ENCODE assay signal across 15 cellular contexts in the genomic region with DNA sequence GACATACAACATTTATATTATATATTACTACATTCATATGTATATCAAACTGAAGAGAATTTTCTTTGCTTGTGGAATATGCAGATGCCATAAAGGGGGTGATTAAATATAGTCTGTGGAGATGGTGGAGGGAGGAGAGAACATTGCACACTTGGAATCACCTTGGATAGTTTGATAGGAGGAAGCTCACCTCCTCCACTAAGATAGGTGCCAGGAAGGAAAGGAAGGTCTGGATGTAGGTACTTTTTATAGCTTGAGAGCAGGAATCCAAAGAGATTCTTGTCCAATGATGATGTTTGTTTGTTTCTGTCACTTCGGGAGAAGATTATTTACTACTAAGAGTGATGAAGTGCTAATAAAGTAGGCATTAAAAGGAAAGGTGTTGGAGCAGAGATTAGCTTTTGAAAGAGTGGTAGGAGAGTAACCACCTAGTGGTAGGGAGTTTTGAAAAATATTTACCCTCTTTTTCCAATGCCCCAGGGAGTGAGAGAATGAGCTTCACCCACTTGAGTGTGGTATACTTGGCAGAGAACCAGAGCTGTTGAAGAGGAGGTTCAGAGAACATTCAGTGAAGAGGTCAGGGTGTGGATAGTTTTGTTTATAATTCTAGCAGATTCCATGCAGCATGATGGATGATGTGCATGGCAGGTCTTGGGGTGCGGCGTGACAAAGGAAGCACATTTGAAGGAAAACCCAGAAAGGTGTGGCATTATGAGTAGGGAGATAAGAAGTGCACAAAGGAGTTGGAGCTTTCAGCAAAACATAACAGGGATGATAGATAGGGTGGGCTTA.
DNase-seq lines count a peak whose midpoint lies in the region; ATAC-seq and TF ChIP-seq lines count a peak whose summit lies in the region.
"Had no signal": no experiment of that assay in that cellular context is flagged by ENCODE, and none has a peak within 500 bp of the region (broad histone marks: within the 10 kb centered on the region; RNA-seq: fewer than 3 reads in every experiment).

No MANE protein-coding gene starts in this region.

- H3K36me3 ChIP-seq in Loucy (ENCODE audit: insufficient read depth, low read length) (no peaks in the 10 kb centered on the region), esophagus muscularis mucosa (no peaks in the 10 kb centered on the region), BE2C (no peaks in the 10 kb centered on the region)
- H3K36me3 ChIP-seq: BLaER1 treated with 17β-estradiol and CSF1 and Interleukin-3, amounts not matched to agents 10 nM and 100 nM had no signal

- no peaks in the 10 kb centered on the region for H3K79me2 ChIP-seq in Loucy (ENCODE audit: insufficient read depth, low read length)

- no peaks in the 10 kb centered on the region for H3K27me3 Mint-ChIP-seq in progenitor cell of endocrine pancreas
- H3K27me3 Mint-ChIP-seq: naive thymus-derived CD4-positive, alpha-beta T cell had no signal

- H4K20me1 ChIP-seq in Loucy (ENCODE audit: insufficient read depth, low read length, poor library complexity, severe bottlenecking) = no peaks in the 10 kb centered on the region
- H4K20me1 ChIP-seq: BLaER1 treated with 17β-estradiol and CSF1 and Interleukin-3, amounts not matched to agents 10 nM and 100 nM had no signal

- H3K27me3 ChIP-seq in Loucy (ENCODE audit: insufficient read depth, low read length, poor library complexity, severe bottlenecking) (no peaks in the 10 kb centered on the region), esophagus muscularis mucosa (no peaks in the 10 kb centered on the region), BE2C (no peaks in the 10 kb centered on the region)
- H3K27me3 ChIP-seq: BLaER1 treated with 17β-estradiol and CSF1 and Interleukin-3, amounts not matched to agents 10 nM and 100 nM had no signal

- peak overlapping the region; percentile 53 for H3K27ac Mint-ChIP-seq in progenitor cell of endocrine pancreas
- H3K27ac Mint-ChIP-seq: naive thymus-derived CD4-positive, alpha-beta T cell had no signal

- no peak overlapping the region for H3K4me3 Mint-ChIP-seq in progenitor cell of endocrine pancreas (ENCODE audit: low read depth)
- H3K4me3 Mint-ChIP-seq: naive thymus-derived CD4-positive, alpha-beta T cell had no signal

- no peaks in the 10 kb centered on the region for H3K4me1 ChIP-seq in Loucy (ENCODE audit: insufficient read depth, low read length, poor library complexity, severe bottlenecking)
- H3K4me1 ChIP-seq in esophagus muscularis mucosa = peaks cover 14 to 45% (median 31%) of the 10 kb centered on the region in 4 donors
- no peaks in the 10 kb centered on the region for H3K4me1 ChIP-seq in BE2C
- H3K4me1 ChIP-seq: BLaER1 treated with 17β-estradiol and CSF1 and Interleukin-3, amounts not matched to agents 10 nM and 100 nM had no signal

- no peak for TF ChIP-seq EP300 in esophagus muscularis mucosa (IDR thresholded peaks at IDR 0.05)

- H3K9ac ChIP-seq in Loucy (ENCODE audit: low read depth, low read length, poor library complexity, severe bottlenecking) = no peak overlapping the region
- H3K9ac ChIP-seq: BLaER1 treated with 17β-estradiol and CSF1 and Interleukin-3, amounts not matched to agents 10 nM and 100 nM; GM23248 had no signal

- no peak for TF ChIP-seq POLR2A in esophagus muscularis mucosa (IDR thresholded peaks at IDR 0.05; ENCODE audit: low read depth)

- 0 out of 2 replicates have a peak overlapping the region, but pooled peaks have one; percentile 19 for H2AFZ ChIP-seq in Loucy (ENCODE audit: low read length)
- H2AFZ ChIP-seq: GM23248 had no signal

- H3K4me2 ChIP-seq in Loucy (ENCODE audit: low read depth, low read length, poor library complexity, severe bottlenecking) = no peak overlapping the region
- H3K4me2 ChIP-seq: BLaER1 treated with 17β-estradiol and CSF1 and Interleukin-3, amounts not matched to agents 10 nM and 100 nM had no signal

- no peak for TF ChIP-seq CTCF in Loucy (conservative IDR thresholded peaks at IDR 0.05; ENCODE audit: low read length)
- no peak for TF ChIP-seq CTCF in esophagus muscularis mucosa (IDR thresholded peaks at IDR 0.05)
- TF ChIP-seq CTCF in progenitor cell of endocrine pancreas (IDR thresholded peaks at IDR 0.05; ENCODE audit: unreplicated experiment) = no peak
- no peak for TF ChIP-seq CTCF in BE2C (IDR thresholded peaks at IDR 0.05; ENCODE audit: low read depth, low read length)

- WGBS in esophagus muscularis mucosa = 51% methylated on average over 3 of the region's 3 CpGs

- H3K9me2 ChIP-seq in Loucy (replicated peaks; ENCODE audit: low read depth, low read length) = no peaks in the 10 kb centered on the region

- peaks cover 8% of the 10 kb centered on the region for H3K4me1 Mint-ChIP-seq in progenitor cell of endocrine pancreas (ENCODE audit: low read depth)

- H3K9me3 Mint-ChIP-seq in progenitor cell of endocrine pancreas (ENCODE audit: low read depth) = peaks cover 6% of the 10 kb centered on the region

- H3F3A ChIP-seq in Loucy (ENCODE audit: low read depth) = no peaks in the 10 kb centered on the region

- peak; percentile 97 for DNase-seq in NCI-H226
- no peak for DNase-seq in esophagus muscularis mucosa (ENCODE audit: extremely low spot score)
- no peak for DNase-seq in progenitor cell of endocrine pancreas (ENCODE audit: low spot score, unreplicated experiment)
- DNase-seq in BE2C = no peak
- no peak for DNase-seq in stimulated activated CD4-positive, alpha-beta T cell treated with anti-CD3 and anti-CD28 coated beads, Interleukin-4, amount 100 ng/mL, for 24 hours
- no peak for DNase-seq in caudate nucleus (lab: John Stamatoyannopoulos, UW)
- DNase-seq: activated CD8-positive, alpha-beta memory T cell treated with anti-CD3 and anti-CD28 coated beads, Interleukin-2, amount 50 U/mL, for 4 hours; anterior cingulate cortex; GM23248; naive thymus-derived CD4-positive, alpha-beta T cell; NCI-H1694; stimulated activated CD8-positive, alpha-beta memory T cell treated with anti-CD3 and anti-CD28 coated beads, Interleukin-4, amount 100 ng/mL, for 48 hours had no signal

- intact Hi-C loops in esophagus muscularis mucosa (cut with DNase I) = no loop called here

- no peak for ATAC-seq in activated CD4-positive, CD25-positive, alpha-beta regulatory T cell treated with anti-CD3 and anti-CD28 coated beads, Interleukin-2, amount 50 U/mL, for 24 hours
- ATAC-seq: naive thymus-derived CD4-positive, alpha-beta T cell had no signal

- peak overlapping the region; percentile 40 to 74 (median 62) for H3K27ac ChIP-seq in esophagus muscularis mucosa (replicated peaks in 1 of 4)
- no peak overlapping the region for H3K27ac ChIP-seq in caudate nucleus (ENCODE audit: low read depth, low read length)
- H3K27ac ChIP-seq: BLaER1 treated with 17β-estradiol and CSF1 and Interleukin-3, amounts not matched to agents 10 nM and 100 nM; GM23248 had no signal

- H3K36me3 Mint-ChIP-seq in progenitor cell of endocrine pancreas (ENCODE audit: insufficient read depth) = peaks cover 31% of the 10 kb centered on the region

- H3K9me3 ChIP-seq in Loucy (ENCODE audit: insufficient read depth, low read depth, low read length) (no peaks in the 10 kb centered on the region), esophagus muscularis mucosa (no peaks in the 10 kb centered on the region), BE2C (no peaks in the 10 kb centered on the region)
- H3K9me3 ChIP-seq: BLaER1 treated with 17β-estradiol and CSF1 and Interleukin-3, amounts not matched to agents 10 nM and 100 nM had no signal

- H3K4me3 ChIP-seq in Loucy (ENCODE audit: low read length, poor library complexity, severe bottlenecking) (no peak overlapping the region), esophagus muscularis mucosa (no peak overlapping the region), BE2C (ENCODE audit: low read depth, low read length) (no peak overlapping the region)
- H3K4me3 ChIP-seq: BLaER1 treated with 17β-estradiol and CSF1 and Interleukin-3, amounts not matched to agents 10 nM and 100 nM; GM23248 had no signal
